In genomic region chr5:56815657-56816545, GRCh38 we compare ENCODE assay signal across 8 cellular contexts. TPM values are rescaled to one million over a fixed set of nuclear protein-coding genes. Genes with fewer than 3 reads are reported as not detected.
DNase-seq lines count a peak whose midpoint lies in the region; ATAC-seq and TF ChIP-seq lines count a peak whose summit lies in the region.

No MANE protein-coding gene starts in this region.

- H2AFZ ChIP-seq in OCI-LY1 (ENCODE audit: low read length): no peak overlapping the region

- H3K9me3 Mint-ChIP-seq in glutamatergic neuron (ENCODE audit: unreplicated experiment): no peaks in the 10 kb centered on the region

- TF ChIP-seq CTCF in OCI-LY1 (IDR thresholded peaks at IDR 0.05; ENCODE audit: low read length): no peak
- no peak for TF ChIP-seq CTCF in glutamatergic neuron (IDR thresholded peaks at IDR 0.05; ENCODE audit: partially characterized antibody, unreplicated experiment)

- peaks cover 50% of the 10 kb centered on the region for H3K79me2 ChIP-seq in OCI-LY1 (ENCODE audit: insufficient read depth, low read length)

- intact Hi-C loops in posterior cingulate gyrus (cut with DNase I): loop anchor here (2.0 to 10.0 kb wide), 2 partner anchors 335 to 359 kb away; partner anchors contain the start of gene GPBP1

- H3K4me3 Mint-ChIP-seq in glutamatergic neuron (ENCODE audit: unreplicated experiment): peak overlapping the region; percentile 55

- H3K27ac Mint-ChIP-seq in glutamatergic neuron (ENCODE audit: unreplicated experiment): no peak overlapping the region

- H3K27me3 ChIP-seq in OCI-LY1 (ENCODE audit: insufficient read depth, low read length): no peaks in the 10 kb centered on the region

- peak overlapping the region; percentile 88 for H3K9ac ChIP-seq in OCI-LY1 (ENCODE audit: low read length)

- peak; percentile 29 for ATAC-seq in HG02938 (IDR thresholded peaks at IDR 0.05; ENCODE audit: unreplicated experiment)

- H3K27me3 Mint-ChIP-seq in glutamatergic neuron (ENCODE audit: unreplicated experiment): peaks cover 11% of the 10 kb centered on the region

- H3F3A ChIP-seq in OCI-LY1 (ENCODE audit: insufficient read depth, low read length): no peaks in the 10 kb centered on the region

- H3K4me1 Mint-ChIP-seq in glutamatergic neuron (ENCODE audit: low read depth, unreplicated experiment): peaks cover 21% of the 10 kb centered on the region

- H3K4me1 ChIP-seq in OCI-LY1 (ENCODE audit: insufficient read depth, low read length, severe bottlenecking): peaks cover 67% of the 10 kb centered on the region

- DNase-seq in NCI-H82 (lab: John Stamatoyannopoulos, UW): peak; percentile 66
- no peak for DNase-seq in NCI-H82 treated with DMSO at 0.1 percent for 48 hours (lab: John Stamatoyannopoulos, UW; ENCODE audit: unreplicated experiment)
- peak; percentile 56 for DNase-seq in activated naive CD4-positive, alpha-beta T cell treated with Interleukin-2 at 50 U/mL for 16 hours
- DNase-seq in glutamatergic neuron: peak; percentile 62
- peak in 7 of 10 donors; percentile 18 to 85 (median 44) for DNase-seq in posterior cingulate gyrus
- no peak for DNase-seq in hepatic stellate cell (ENCODE audit: low spot score)

- H3K9me2 ChIP-seq in OCI-LY1 (ENCODE audit: low read depth, low read length): no peaks in the 10 kb centered on the region

- H3K36me3 ChIP-seq in OCI-LY1 (ENCODE audit: insufficient read depth, low read length): peaks cover 6% of the 10 kb centered on the region; the same call in 1 of the 2 replicates

- H3K4me3 ChIP-seq in OCI-LY1 (ENCODE audit: low read depth, low read length, poor library complexity, severe bottlenecking): peak overlapping the region; percentile 91

- no peaks in the 10 kb centered on the region for H3K9me3 ChIP-seq in OCI-LY1 (ENCODE audit: low read length)

- no peaks in the 10 kb centered on the region for H3K36me3 Mint-ChIP-seq in glutamatergic neuron (ENCODE audit: unreplicated experiment)

- H3K27ac ChIP-seq in OCI-LY1 (ENCODE audit: low read depth, low read length, poor library complexity, severe bottlenecking): peak overlapping the region; percentile 61

- no peaks in the 10 kb centered on the region for H4K20me1 ChIP-seq in OCI-LY1 (ENCODE audit: insufficient read depth, low read length)

- H3K4me2 ChIP-seq in OCI-LY1 (ENCODE audit: low read length): peak overlapping the region; percentile 91

RNA-seq across cellular contexts. Expression of gene MAP3K1, which starts 0.6 kb away (rescaled TPM):
- total RNA-seq in glutamatergic neuron (ENCODE audit: unreplicated experiment): 10.1 TPM

Comparison
In these comparisons a context has a peak if more than half of its experiments do, and no peak if none do; other contexts are left out.
1. DNase-seq: peak in NCI-H82 (single experiment), activated naive CD4-positive, alpha-beta T cell treated with Interleukin-2 at 50 U/mL for 16 hours (single experiment), glutamatergic neuron (single experiment) and posterior cingulate gyrus (7 of 10); none in NCI-H82 treated with DMSO at 0.1 percent for 48 hours (single experiment) and hepatic stellate cell (single experiment).